Comparison of ENCODE assay signal across 17 cellular contexts in the genomic region with DNA sequence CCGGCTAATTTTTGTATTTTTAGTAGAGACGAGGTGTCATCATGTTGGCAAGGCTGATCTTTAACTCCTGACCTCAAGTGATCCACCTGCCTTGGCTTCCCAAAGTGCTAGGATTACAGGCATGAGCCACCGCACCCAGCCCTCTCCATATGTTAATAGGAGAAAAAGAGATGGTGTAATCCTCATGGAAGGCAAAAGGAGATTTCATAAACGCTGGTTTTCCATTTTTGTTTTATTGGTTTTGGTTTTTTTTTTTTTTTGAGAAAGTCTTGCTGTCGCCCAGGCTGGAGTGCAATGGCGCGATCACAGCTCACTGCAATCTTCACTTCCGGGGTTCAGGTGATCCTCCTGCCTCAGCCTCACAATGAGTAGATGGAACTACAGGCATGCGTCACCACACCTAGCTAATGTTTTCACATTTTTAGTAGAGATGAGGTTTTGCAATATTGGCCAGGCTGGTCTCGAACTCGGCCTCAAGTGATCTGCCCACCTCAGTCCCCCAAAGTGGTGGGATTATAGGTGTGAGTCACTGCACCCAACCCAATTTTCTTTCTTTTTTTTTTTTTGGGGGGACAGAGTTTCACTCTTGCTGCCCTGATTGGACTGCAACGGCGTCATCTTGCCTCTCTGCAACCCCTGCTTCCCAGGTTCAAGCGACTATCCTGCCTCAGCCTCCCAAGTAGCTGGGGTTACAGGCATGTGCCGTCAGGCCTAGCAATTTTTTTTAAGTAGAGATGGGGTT. TPM values are rescaled to one million over a fixed set of nuclear protein-coding genes. Genes with fewer than 3 reads are reported as not detected.
DNase-seq lines count a peak whose midpoint lies in the region; ATAC-seq and TF ChIP-seq lines count a peak whose summit lies in the region.
"Had no signal": no experiment of that assay in that cellular context is flagged by ENCODE, and none has a peak within 500 bp of the region (broad histone marks: within the 10 kb centered on the region; RNA-seq: fewer than 3 reads in every experiment).

No MANE protein-coding gene starts in this region.

- TF ChIP-seq CTCF in upper lobe of right lung (IDR thresholded peaks at IDR 0.05) = no peak

- no peaks in the 10 kb centered on the region for H3K9me3 Mint-ChIP-seq in stimulated activated naive CD8-positive, alpha-beta T cell treated with anti-CD3 and anti-CD28 coated beads, Interleukin-15, Interleukin-2, amounts not matched to agents 100 ng/mL and 50 ng/mL, for 24 hours
- H3K9me3 Mint-ChIP-seq in activated CD4-positive, alpha-beta memory T cell treated with anti-CD3 and anti-CD28 coated beads for 36 hours = no peaks in the 10 kb centered on the region
- H3K9me3 Mint-ChIP-seq: memory B cell had no signal

- H3K27ac Mint-ChIP-seq in stimulated activated naive CD8-positive, alpha-beta T cell treated with anti-CD3 and anti-CD28 coated beads, Interleukin-15, Interleukin-2, amounts not matched to agents 100 ng/mL and 50 ng/mL, for 24 hours = peak overlapping the region; percentile 78
- H3K27ac Mint-ChIP-seq in activated CD4-positive, alpha-beta memory T cell treated with anti-CD3 and anti-CD28 coated beads for 36 hours = peak overlapping the region; percentile 77

- POLR2A ChIA-PET in activated CD4-positive, alpha-beta memory T cell treated with anti-CD3 and anti-CD28 coated beads for 36 hours (lab: Charles Lee) = interaction anchor here (0.6 to 1.5 kb wide), 5 partner anchors 8 to 562 kb away, joined by 3 to 4 read pairs (median 3); a partner anchor contains a TSS

- peaks cover 68% of the 10 kb centered on the region for H3K36me3 Mint-ChIP-seq in stimulated activated naive CD8-positive, alpha-beta T cell treated with anti-CD3 and anti-CD28 coated beads, Interleukin-15, Interleukin-2, amounts not matched to agents 100 ng/mL and 50 ng/mL, for 24 hours (ENCODE audit: low read depth)
- peaks cover 47% of the 10 kb centered on the region for H3K36me3 Mint-ChIP-seq in activated CD4-positive, alpha-beta memory T cell treated with anti-CD3 and anti-CD28 coated beads for 36 hours

- no peak overlapping the region for H3K4me3 ChIP-seq in upper lobe of right lung
- H3K4me3 ChIP-seq: thyroid gland had no signal

- peaks cover 28% of the 10 kb centered on the region for H3K36me3 ChIP-seq in upper lobe of right lung
- H3K36me3 ChIP-seq: thyroid gland had no signal

- ATAC-seq in stimulated activated naive CD8-positive, alpha-beta T cell treated with anti-CD3 and anti-CD28 coated beads, Interleukin-15, Interleukin-2, amounts not matched to agents 100 U/mL and 50 U/mL, for 24 hours = no peak
- ATAC-seq in left lobe of liver (no peak), upper lobe of right lung (no peak)

- H3K27ac ChIP-seq in upper lobe of right lung = no peak overlapping the region
- H3K27ac ChIP-seq: thyroid gland had no signal

- peaks cover 32% of the 10 kb centered on the region for H3K4me1 ChIP-seq in upper lobe of right lung

- H3K27me3 ChIP-seq in upper lobe of right lung = no peaks in the 10 kb centered on the region
- H3K27me3 ChIP-seq: thyroid gland had no signal

- peak overlapping the region; percentile 25 for H3K4me3 Mint-ChIP-seq in stimulated activated naive CD8-positive, alpha-beta T cell treated with anti-CD3 and anti-CD28 coated beads, Interleukin-15, Interleukin-2, amounts not matched to agents 100 ng/mL and 50 ng/mL, for 24 hours
- H3K4me3 Mint-ChIP-seq in activated CD4-positive, alpha-beta memory T cell treated with anti-CD3 and anti-CD28 coated beads for 36 hours = no peak overlapping the region
- H3K4me3 Mint-ChIP-seq: memory B cell had no signal

- intact Hi-C loops in activated CD4-positive, alpha-beta memory T cell treated with anti-CD3 and anti-CD28 coated beads for 36 hours (cut with micrococcal nuclease) = loop anchor here (1.0 to 10.0 kb wide), 3 partner anchors 8 to 795 kb away; a partner anchor contains a TSS
- intact Hi-C loops in upper lobe of right lung (cut with DNase I) = no loop called here

- CTCF ChIA-PET in activated CD4-positive, alpha-beta memory T cell treated with anti-CD3 and anti-CD28 coated beads for 36 hours (lab: Charles Lee) = interaction anchor here (4.4 kb wide), 1 partner anchor 44 kb away, joined by 19 read pairs; no protein-coding TSS in a partner anchor

- peaks cover 81% of the 10 kb centered on the region for H3K4me1 Mint-ChIP-seq in stimulated activated naive CD8-positive, alpha-beta T cell treated with anti-CD3 and anti-CD28 coated beads, Interleukin-15, Interleukin-2, amounts not matched to agents 100 ng/mL and 50 ng/mL, for 24 hours (ENCODE audit: low read depth)
- peaks cover 68% of the 10 kb centered on the region for H3K4me1 Mint-ChIP-seq in activated CD4-positive, alpha-beta memory T cell treated with anti-CD3 and anti-CD28 coated beads for 36 hours (ENCODE audit: low read depth)

- H3K9me3 ChIP-seq in upper lobe of right lung = no peaks in the 10 kb centered on the region
- H3K9me3 ChIP-seq: thyroid gland had no signal

- no peaks in the 10 kb centered on the region for H3K27me3 Mint-ChIP-seq in stimulated activated naive CD8-positive, alpha-beta T cell treated with anti-CD3 and anti-CD28 coated beads, Interleukin-15, Interleukin-2, amounts not matched to agents 100 ng/mL and 50 ng/mL, for 24 hours
- no peaks in the 10 kb centered on the region for H3K27me3 Mint-ChIP-seq in activated CD4-positive, alpha-beta memory T cell treated with anti-CD3 and anti-CD28 coated beads for 36 hours
- H3K27me3 Mint-ChIP-seq: memory B cell had no signal

- no peak for DNase-seq in stimulated activated naive CD8-positive, alpha-beta T cell treated with anti-CD3 and anti-CD28 coated beads, Interleukin-15, Interleukin-2, amounts not matched to agents 100 U/mL and 50 U/mL, for 24 hours
- DNase-seq in activated CD4-positive, alpha-beta memory T cell treated with anti-CD3 and anti-CD28 coated beads for 36 hours = peak; percentile 54
- peak; percentile 34 for DNase-seq in left lobe of liver (ENCODE audit: low spot score)
- DNase-seq in upper lobe of right lung = peak; percentile 12
- DNase-seq in activated CD4-positive, CD25-positive, alpha-beta regulatory T cell (lab: John Stamatoyannopoulos, UW) = no peak
- DNase-seq in HCEC 1CT = no peak
- no peak for DNase-seq in activated gamma-delta T cell treated with Interleukin-2 at 50 U/mL for 16 hours
- DNase-seq: activated CD4-positive, alpha-beta T cell treated with anti-CD3 and anti-CD28 coated beads, Interleukin-2, amount 50 U/mL, for 4 hours; C1 segment of cervical spinal cord; caudate nucleus; EL; MM.1S; NCI-H2029; NCI-H69; thyroid gland had no signal

RNA-seq across cellular contexts. Expression of a gene that starts 8.1 kb away (rescaled TPM):
- total RNA-seq in activated CD4-positive, alpha-beta memory T cell treated with anti-CD3 and anti-CD28 coated beads for 36 hours = 100 to 1,000 TPM; 355 to 356 TPM
- total RNA-seq in left lobe of liver = 72.1 TPM
- 168 TPM for total RNA-seq in upper lobe of right lung

RNA-seq across cellular contexts. Expression of a gene that starts 34.2 kb away (rescaled TPM):
- total RNA-seq in activated CD4-positive, alpha-beta memory T cell treated with anti-CD3 and anti-CD28 coated beads for 36 hours = 100 to 1,000 TPM; 709 to 722 TPM
- 344 TPM for total RNA-seq in left lobe of liver
- 338 TPM for total RNA-seq in upper lobe of right lung

RNA-seq across cellular contexts. Expression of a gene that starts 45.1 kb away (rescaled TPM):
- total RNA-seq in activated CD4-positive, alpha-beta memory T cell treated with anti-CD3 and anti-CD28 coated beads for 36 hours = 1,000 to 10,000 TPM; 1,098 to 1,103 TPM
- 223 TPM for total RNA-seq in left lobe of liver
- 665 TPM for total RNA-seq in upper lobe of right lung

RNA-seq across cellular contexts. Expression of a gene that starts 49.9 kb away (rescaled TPM):
- total RNA-seq in activated CD4-positive, alpha-beta memory T cell treated with anti-CD3 and anti-CD28 coated beads for 36 hours = 100 to 1,000 TPM in 1 of 2 experiments, 10 to 100 TPM in 1; 90.7 to 111 TPM
- 32.2 TPM for total RNA-seq in left lobe of liver
- 98.5 TPM for total RNA-seq in upper lobe of right lung

Comparison
In these comparisons a context has a peak if more than half of its experiments do, and no peak if none do; other contexts are left out.
1. DNase-seq: peak in activated CD4-positive, alpha-beta memory T cell treated with anti-CD3 and anti-CD28 coated beads for 36 hours (single experiment), left lobe of liver (single experiment) and upper lobe of right lung (single experiment); none in stimulated activated naive CD8-positive, alpha-beta T cell treated with anti-CD3 and anti-CD28 coated beads, Interleukin-15, Interleukin-2, amounts not matched to agents 100 U/mL and 50 U/mL, for 24 hours (single experiment), activated CD4-positive, CD25-positive, alpha-beta regulatory T cell (0 of 4), HCEC 1CT (single experiment) and activated gamma-delta T cell treated with Interleukin-2 at 50 U/mL for 16 hours (single experiment).